In genomic region chr14:29926701-29927595, GRCh38 we compare ENCODE assay signal across 8 cellular contexts. TPM values are rescaled to one million over a fixed set of nuclear protein-coding genes. Genes with fewer than 3 reads are reported as not detected.
DNase-seq lines count a peak whose midpoint lies in the region; ATAC-seq and TF ChIP-seq lines count a peak whose summit lies in the region.

No MANE protein-coding gene starts in this region.

- ATAC-seq in GM19351 (IDR thresholded peaks at IDR 0.05; ENCODE audit: unreplicated experiment): peak; percentile 41

- H3K4me3 Mint-ChIP-seq in CD4-positive, alpha-beta memory T cell: peak overlapping the region in 7 of 8 donors; percentile 43 to 79 (median 66)
- peak overlapping the region; percentile 61 for H3K4me3 Mint-ChIP-seq in activated T-helper 2 cell treated with anti-CD3 and anti-CD28 coated beads, Interferon-gamma antibody, Interleukin-2, Interleukin-4, amounts not matched to agents 10 μg/mL and 5 μg/mL and 100 μg/mL, durations not matched to agents 14 hours and 24 hours and 36 hours (ENCODE audit: low read depth)
- H3K4me3 Mint-ChIP-seq in glutamatergic neuron (ENCODE audit: unreplicated experiment): peak overlapping the region; percentile 97
- peak overlapping the region; percentile 97 for H3K4me3 Mint-ChIP-seq in neural crest cell

- H3K4me3 ChIP-seq in CD4-positive, alpha-beta memory T cell (ENCODE audit: low read length in 2 of 2): no peak overlapping the region

- peaks cover 18 to 20% of the 10 kb centered on the region in 2 donors for H3K27me3 Mint-ChIP-seq in CD4-positive, alpha-beta memory T cell
- peaks cover 24% of the 10 kb centered on the region for H3K27me3 Mint-ChIP-seq in activated T-helper 2 cell treated with anti-CD3 and anti-CD28 coated beads, Interferon-gamma antibody, Interleukin-2, Interleukin-4, amounts not matched to agents 10 μg/mL and 5 μg/mL and 100 μg/mL, durations not matched to agents 14 hours and 24 hours and 36 hours (ENCODE audit: low read depth)
- H3K27me3 Mint-ChIP-seq in glutamatergic neuron (ENCODE audit: unreplicated experiment) (peaks cover 6% of the 10 kb centered on the region), neural crest cell (ENCODE audit: low read depth) (peaks cover 17% of the 10 kb centered on the region)

- H3K27ac ChIP-seq in CD4-positive, alpha-beta memory T cell (ENCODE audit: low read depth, low read length): no peak overlapping the region

- in situ Hi-C loops in G401 (cut with HindIII; ENCODE audit: low sequenced_read_pairs): no loop called here

- POLR2A ChIA-PET in CD4-positive, alpha-beta memory T cell (lab: Charles Lee; ENCODE audit: partially characterized antibody): no interaction called here

- intact Hi-C loops in CD4-positive, alpha-beta memory T cell (cut with micrococcal nuclease): no loop called here
- intact Hi-C loops in activated T-helper 2 cell treated with anti-CD3 and anti-CD28 coated beads, Interferon-gamma antibody, Interleukin-2, Interleukin-4, amounts not matched to agents 10 μg/mL and 5 μg/mL and 100 μg/mL, durations not matched to agents 14 hours and 24 hours and 36 hours (cut with micrococcal nuclease): no loop called here

- no peaks in the 10 kb centered on the region for H3K9me3 ChIP-seq in CD4-positive, alpha-beta memory T cell (ENCODE audit: control insufficient read depth in 1 of 2, low read length in 2 of 2)

- H3K27me3 ChIP-seq in CD4-positive, alpha-beta memory T cell (ENCODE audit: insufficient read depth, low read length): no peaks in the 10 kb centered on the region

- H3K27ac Mint-ChIP-seq in CD4-positive, alpha-beta memory T cell: no peak overlapping the region
- H3K27ac Mint-ChIP-seq in activated T-helper 2 cell treated with anti-CD3 and anti-CD28 coated beads, Interferon-gamma antibody, Interleukin-2, Interleukin-4, amounts not matched to agents 10 μg/mL and 5 μg/mL and 100 μg/mL, durations not matched to agents 14 hours and 24 hours and 36 hours: no peak overlapping the region
- H3K27ac Mint-ChIP-seq in glutamatergic neuron (ENCODE audit: unreplicated experiment): no peak overlapping the region
- peak overlapping the region; percentile 92 for H3K27ac Mint-ChIP-seq in neural crest cell (ENCODE audit: unreplicated experiment)

- no peak for TF ChIP-seq CTCF in glutamatergic neuron (IDR thresholded peaks at IDR 0.05; ENCODE audit: partially characterized antibody, unreplicated experiment)
- TF ChIP-seq CTCF in neural crest cell (conservative IDR thresholded peaks at IDR 0.05): peak; percentile 37

- H3K36me3 ChIP-seq in CD4-positive, alpha-beta memory T cell (ENCODE audit: insufficient read depth, low read length): no peaks in the 10 kb centered on the region

- no peaks in the 10 kb centered on the region for H3K36me3 Mint-ChIP-seq in CD4-positive, alpha-beta memory T cell
- peaks cover 3% of the 10 kb centered on the region for H3K36me3 Mint-ChIP-seq in activated T-helper 2 cell treated with anti-CD3 and anti-CD28 coated beads, Interferon-gamma antibody, Interleukin-2, Interleukin-4, amounts not matched to agents 10 μg/mL and 5 μg/mL and 100 μg/mL, durations not matched to agents 14 hours and 24 hours and 36 hours (ENCODE audit: low read depth)
- no peaks in the 10 kb centered on the region for H3K36me3 Mint-ChIP-seq in glutamatergic neuron (ENCODE audit: unreplicated experiment)
- H3K36me3 Mint-ChIP-seq in neural crest cell (ENCODE audit: low read depth): no peaks in the 10 kb centered on the region

- no peak for DNase-seq in CD4-positive, alpha-beta memory T cell
- DNase-seq in HuH-7 (ENCODE audit: low spot score) (peak; percentile 68), glutamatergic neuron (peak; percentile 54), neural crest cell (ENCODE audit: low read depth, low spot score) (peak; percentile 48), G401 (ENCODE audit: low spot score) (no peak), MV-4-11 (lab: John Stamatoyannopoulos, UW) (no peak)
- DNase-seq in activated T-helper 2 cell treated with anti-CD3 and anti-CD28 coated beads, Interferon-gamma antibody, Interleukin-2, Interleukin-4, amounts not matched to agents 10 μg/mL and 5 μg/mL and 100 μg/mL, durations not matched to agents 14 hours and 24 hours and 36 hours (ENCODE audit: low spot score): no peak

- H3K9me3 Mint-ChIP-seq in CD4-positive, alpha-beta memory T cell: peaks cover 0 to 17% (median 5%) of the 10 kb centered on the region in 8 donors
- H3K9me3 Mint-ChIP-seq in activated T-helper 2 cell treated with anti-CD3 and anti-CD28 coated beads, Interferon-gamma antibody, Interleukin-2, Interleukin-4, amounts not matched to agents 10 μg/mL and 5 μg/mL and 100 μg/mL, durations not matched to agents 14 hours and 24 hours and 36 hours: no peaks in the 10 kb centered on the region
- H3K9me3 Mint-ChIP-seq in glutamatergic neuron (ENCODE audit: unreplicated experiment) (peaks cover 2% of the 10 kb centered on the region), neural crest cell (no peaks in the 10 kb centered on the region)

- no peaks in the 10 kb centered on the region for H3K4me1 ChIP-seq in CD4-positive, alpha-beta memory T cell (ENCODE audit: insufficient read depth, low read length)

- CTCF ChIA-PET in CD4-positive, alpha-beta memory T cell (lab: Charles Lee; ENCODE audit: partially characterized antibody): no interaction called here

- H3K4me1 Mint-ChIP-seq in CD4-positive, alpha-beta memory T cell: peaks cover 5 to 7% (median 7%) of the 10 kb centered on the region in 4 donors
- H3K4me1 Mint-ChIP-seq in activated T-helper 2 cell treated with anti-CD3 and anti-CD28 coated beads, Interferon-gamma antibody, Interleukin-2, Interleukin-4, amounts not matched to agents 10 μg/mL and 5 μg/mL and 100 μg/mL, durations not matched to agents 14 hours and 24 hours and 36 hours (ENCODE audit: low read depth): no peaks in the 10 kb centered on the region
- peaks cover 6% of the 10 kb centered on the region for H3K4me1 Mint-ChIP-seq in glutamatergic neuron (ENCODE audit: low read depth, unreplicated experiment)
- peaks cover 22% of the 10 kb centered on the region for H3K4me1 Mint-ChIP-seq in neural crest cell

RNA-seq across cellular contexts. Expression of gene PRKD1, which starts 0.7 kb away (rescaled TPM):
- total RNA-seq in CD4-positive, alpha-beta memory T cell: not detected
- not detected for polyA plus RNA-seq in CD4-positive, alpha-beta memory T cell
- not detected in 2 replicates for total RNA-seq in activated T-helper 2 cell treated with anti-CD3 and anti-CD28 coated beads, Interferon-gamma antibody, Interleukin-2, Interleukin-4, amounts not matched to agents 10 μg/mL and 5 μg/mL and 100 μg/mL, durations not matched to agents 14 hours and 24 hours and 36 hours
- 0.54 TPM for total RNA-seq in glutamatergic neuron (ENCODE audit: unreplicated experiment)
- 12.4 and 13.5 TPM in 2 replicates for total RNA-seq in neural crest cell
- 0.49 TPM in 1 of 2 replicates, not detected in the other for total RNA-seq in G401 (2014; rRNA removed; shearing (Covaris generic))

Comparison
In these comparisons a context has a peak if more than half of its experiments do, and no peak if none do; other contexts are left out.
1. DNase-seq: peak in HuH-7 (single experiment), glutamatergic neuron (single experiment) and neural crest cell (single experiment); none in CD4-positive, alpha-beta memory T cell (0 of 5), activated T-helper 2 cell treated with anti-CD3 and anti-CD28 coated beads, Interferon-gamma antibody, Interleukin-2, Interleukin-4, amounts not matched to agents 10 μg/mL and 5 μg/mL and 100 μg/mL, durations not matched to agents 14 hours and 24 hours and 36 hours (single experiment), G401 (single experiment) and MV-4-11 (single experiment).
2. Peak in every context shown above with its lines, with median percentiles within 50 percentile points of each other: H3K4me3 Mint-ChIP-seq.